8 cellular contexts compared by ENCODE assay signal in the genomic region with DNA sequence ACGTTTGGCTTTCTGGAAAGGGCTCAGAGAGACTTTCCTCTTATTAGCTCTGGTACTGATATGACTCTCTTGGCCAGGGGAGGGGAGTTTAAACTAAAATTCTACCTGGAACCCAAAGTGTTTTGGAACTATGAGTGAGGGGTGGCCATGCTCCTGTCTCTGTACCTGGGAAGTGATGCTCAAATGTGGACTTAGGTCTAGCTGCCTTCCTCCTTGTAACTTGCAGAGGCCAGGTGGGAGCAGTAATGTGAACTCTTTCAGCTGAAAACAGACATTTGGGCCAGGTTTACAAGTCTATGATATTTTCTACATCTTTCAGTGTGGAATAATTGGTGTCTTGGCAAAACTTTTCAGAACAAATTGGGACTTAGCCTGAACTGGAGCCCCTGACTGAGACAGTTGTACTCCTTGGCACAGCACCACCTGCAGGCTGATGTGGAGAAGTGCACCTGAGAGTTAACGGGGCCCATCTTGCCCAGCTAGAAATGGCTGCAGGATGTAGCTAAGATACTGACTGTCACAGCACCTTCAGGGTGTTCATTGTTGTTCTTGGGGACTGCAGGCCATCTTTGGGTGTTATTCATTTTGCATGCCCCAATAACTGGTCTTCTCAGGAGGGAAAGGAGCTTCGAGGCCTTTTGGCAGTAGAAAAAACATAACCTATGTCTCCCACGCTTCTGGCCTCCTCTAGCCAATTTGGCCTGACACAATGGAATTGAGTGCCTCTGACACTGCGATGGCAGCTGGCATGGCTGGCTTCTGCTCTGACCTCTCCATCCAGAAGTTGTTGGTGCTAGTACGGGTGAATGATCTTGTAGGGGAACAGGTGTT.
DNase-seq lines count a peak whose midpoint lies in the region; TF ChIP-seq lines count a peak whose summit lies in the region.

No MANE protein-coding gene starts in this region.

- DNase-seq in DMS 273 (lab: John Stamatoyannopoulos, UW; ENCODE audit: unreplicated experiment) (peak; percentile 85), GM20000 (ENCODE audit: low spot score) (peak; percentile 65), HK-2 (ENCODE audit: unreplicated experiment) (peak; percentile 67), OCI-M2 (lab: John Stamatoyannopoulos, UW; ENCODE audit: unreplicated experiment) (peak; percentile 31), activated T-cell treated with anti-CD3 and anti-CD28 coated beads for 4 hours (peak; percentile 62), fibroblast of gingiva (ENCODE audit: low read depth) (peak; percentile 67), stromal cell of bone marrow (ENCODE audit: low read depth) (peak; percentile 66)

- H3K9me3 ChIP-seq in neutrophil, result no peaks in the 10 kb centered on the region

- no peak overlapping the region for H3K4me3 ChIP-seq in neutrophil (ENCODE audit: low read depth in 1 of 2, low read length in 1 of 2)

- H3K27ac ChIP-seq in neutrophil, result no peak overlapping the region

- TF ChIP-seq CTCF in GM20000 (IDR thresholded peaks at IDR 0.05; ENCODE audit: extremely low read depth, missing control alignments) (peak; percentile 85), neutrophil (IDR thresholded peaks at IDR 0.05) (peak; percentile 75)

- no peaks in the 10 kb centered on the region for H3K27me3 ChIP-seq in neutrophil

- H3K36me3 ChIP-seq in neutrophil, result no peaks in the 10 kb centered on the region

- H3K4me1 ChIP-seq in neutrophil (ENCODE audit: control insufficient read depth in 1 of 2, insufficient read depth in 1 of 2, low read depth in 1 of 2, low read length in 1 of 2), result no peaks in the 10 kb centered on the region

Comparison
In these comparisons a context has a peak if more than half of its experiments do, and no peak if none do; other contexts are left out.
1. DNase-seq: peak in every context shown above with its lines; median percentile 85 in DMS 273; 67 in HK-2; 67 in fibroblast of gingiva; 66 in stromal cell of bone marrow; 65 in GM20000; 62 in activated T-cell treated with anti-CD3 and anti-CD28 coated beads for 4 hours; 31 in OCI-M2.